ENCODE assay signal across 9 cellular contexts in genomic region chr6:157461000-157461915, GRCh38.
DNase-seq lines count a peak whose midpoint lies in the region; ATAC-seq and TF ChIP-seq lines count a peak whose summit lies in the region.
"Had no signal": no experiment of that assay in that cellular context is flagged by ENCODE, and none has a peak within 500 bp of the region (broad histone marks: within the 10 kb centered on the region; RNA-seq: fewer than 3 reads in every experiment).

No MANE protein-coding gene starts in this region.

- peak; percentile 68 for TF ChIP-seq CTCF in DOHH2 (IDR thresholded peaks at IDR 0.05; ENCODE audit: low read depth, low read length, poor library complexity, severe bottlenecking)

- H3K4me2 ChIP-seq in DOHH2 (ENCODE audit: low read length), result peak overlapping the region; percentile 29

- H3K79me2 ChIP-seq in DOHH2 (ENCODE audit: control insufficient read depth, low read length), result no peaks in the 10 kb centered on the region

- H3K4me3 ChIP-seq in DOHH2 (ENCODE audit: low read length), result peak overlapping the region; percentile 11; the same call in 1 of the 2 replicates
- H3K4me3 ChIP-seq: SJCRH30 had no signal

- H3K4me1 ChIP-seq in DOHH2 (ENCODE audit: control insufficient read depth, low read length), result peaks cover 37% of the 10 kb centered on the region
- H3K4me1 ChIP-seq: SJCRH30 had no signal

- peak; percentile 66 to 81 for DNase-seq in activated CD4-positive, alpha-beta T cell treated with anti-CD3 and anti-CD28 coated beads, Interleukin-2, amount 50 U/mL, for 48 hours
- DNase-seq in kidney tubule cell (ENCODE audit: low spot score) (peak; percentile 91), cerebellar nuclear complex (lab: John Stamatoyannopoulos, UW) (no peak), NCI-H1048 (lab: John Stamatoyannopoulos, UW) (no peak), NCI-H82 (lab: John Stamatoyannopoulos, UW) (no peak)

- peak; percentile 59 for ATAC-seq in GM19023 (IDR thresholded peaks at IDR 0.05; ENCODE audit: unreplicated experiment)
- peak; percentile 51 for ATAC-seq in HG03139 (IDR thresholded peaks at IDR 0.05; ENCODE audit: unreplicated experiment)

- H4K20me1 ChIP-seq in DOHH2 (ENCODE audit: control insufficient read depth, insufficient read depth, low read depth, low read length), result no peaks in the 10 kb centered on the region

- no peak overlapping the region for H3K27ac ChIP-seq in DOHH2 (ENCODE audit: low read depth, low read length)
- H3K27ac ChIP-seq: SJCRH30 had no signal

- no peaks in the 10 kb centered on the region for H3F3A ChIP-seq in DOHH2 (ENCODE audit: control insufficient read depth, insufficient read depth)

- no peaks in the 10 kb centered on the region for H3K36me3 ChIP-seq in DOHH2 (ENCODE audit: control insufficient read depth, low read length)
- H3K36me3 ChIP-seq: SJCRH30 had no signal

- H3K9me3 ChIP-seq in DOHH2 (ENCODE audit: control insufficient read depth, insufficient read depth, low read length), result no peaks in the 10 kb centered on the region
- H3K9me3 ChIP-seq: SJCRH30 had no signal

- H3K9me2 ChIP-seq in DOHH2 (replicated peaks; ENCODE audit: control insufficient read depth, low read length), result no peaks in the 10 kb centered on the region

- peaks cover 6% of the 10 kb centered on the region; the same call in 1 of the 2 replicates for H3K27me3 ChIP-seq in DOHH2 (ENCODE audit: control insufficient read depth, low read length)
- H3K27me3 ChIP-seq: SJCRH30 had no signal

Comparison
In these comparisons a context has a peak if more than half of its experiments do, and no peak if none do; other contexts are left out.
1. DNase-seq: peak in activated CD4-positive, alpha-beta T cell treated with anti-CD3 and anti-CD28 coated beads, Interleukin-2, amount 50 U/mL, for 48 hours (2 of 2) and kidney tubule cell (single experiment); none in cerebellar nuclear complex (0 of 2), NCI-H1048 (single experiment) and NCI-H82 (single experiment).